In genomic region chr6:44009425-44010321, GRCh38 we compare ENCODE assay signal across 2 cellular contexts.
TF ChIP-seq lines count a peak whose summit lies in the region.

No MANE protein-coding gene starts in this region.

TF ChIP-seq in A549, 52 proteins besides CTCF, POLR2A, EP300 and RAD21:
- no peak for TF ChIP-seq CEBPB (IDR thresholded peaks at IDR 0.05)
TF ChIP-seq in A549: peak in this region for 0.

TF ChIP-seq in Ishikawa, 13 proteins besides CTCF, POLR2A, EP300 and RAD21 (continued from another document):
- TF ChIP-seq, protein P1, sequence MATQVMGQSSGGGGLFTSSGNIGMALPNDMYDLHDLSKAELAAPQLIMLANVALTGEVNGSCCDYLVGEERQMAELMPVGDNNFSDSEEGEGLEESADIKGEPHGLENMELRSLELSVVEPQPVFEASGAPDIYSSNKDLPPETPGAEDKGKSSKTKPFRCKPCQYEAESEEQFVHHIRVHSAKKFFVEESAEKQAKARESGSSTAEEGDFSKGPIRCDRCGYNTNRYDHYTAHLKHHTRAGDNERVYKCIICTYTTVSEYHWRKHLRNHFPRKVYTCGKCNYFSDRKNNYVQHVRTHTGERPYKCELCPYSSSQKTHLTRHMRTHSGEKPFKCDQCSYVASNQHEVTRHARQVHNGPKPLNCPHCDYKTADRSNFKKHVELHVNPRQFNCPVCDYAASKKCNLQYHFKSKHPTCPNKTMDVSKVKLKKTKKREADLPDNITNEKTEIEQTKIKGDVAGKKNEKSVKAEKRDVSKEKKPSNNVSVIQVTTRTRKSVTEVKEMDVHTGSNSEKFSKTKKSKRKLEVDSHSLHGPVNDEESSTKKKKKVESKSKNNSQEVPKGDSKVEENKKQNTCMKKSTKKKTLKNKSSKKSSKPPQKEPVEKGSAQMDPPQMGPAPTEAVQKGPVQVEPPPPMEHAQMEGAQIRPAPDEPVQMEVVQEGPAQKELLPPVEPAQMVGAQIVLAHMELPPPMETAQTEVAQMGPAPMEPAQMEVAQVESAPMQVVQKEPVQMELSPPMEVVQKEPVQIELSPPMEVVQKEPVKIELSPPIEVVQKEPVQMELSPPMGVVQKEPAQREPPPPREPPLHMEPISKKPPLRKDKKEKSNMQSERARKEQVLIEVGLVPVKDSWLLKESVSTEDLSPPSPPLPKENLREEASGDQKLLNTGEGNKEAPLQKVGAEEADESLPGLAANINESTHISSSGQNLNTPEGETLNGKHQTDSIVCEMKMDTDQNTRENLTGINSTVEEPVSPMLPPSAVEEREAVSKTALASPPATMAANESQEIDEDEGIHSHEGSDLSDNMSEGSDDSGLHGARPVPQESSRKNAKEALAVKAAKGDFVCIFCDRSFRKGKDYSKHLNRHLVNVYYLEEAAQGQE (IDR thresholded peaks at IDR 0.05; ENCODE audit: low read depth) = no peak
- 0 out of 2 replicates have a peak, but pooled peaks have one; percentile 26 for TF ChIP-seq NFIC (IDR thresholded peaks at IDR 0.05)
